Comparison of ENCODE assay signal across 8 cellular contexts in the genomic region with DNA sequence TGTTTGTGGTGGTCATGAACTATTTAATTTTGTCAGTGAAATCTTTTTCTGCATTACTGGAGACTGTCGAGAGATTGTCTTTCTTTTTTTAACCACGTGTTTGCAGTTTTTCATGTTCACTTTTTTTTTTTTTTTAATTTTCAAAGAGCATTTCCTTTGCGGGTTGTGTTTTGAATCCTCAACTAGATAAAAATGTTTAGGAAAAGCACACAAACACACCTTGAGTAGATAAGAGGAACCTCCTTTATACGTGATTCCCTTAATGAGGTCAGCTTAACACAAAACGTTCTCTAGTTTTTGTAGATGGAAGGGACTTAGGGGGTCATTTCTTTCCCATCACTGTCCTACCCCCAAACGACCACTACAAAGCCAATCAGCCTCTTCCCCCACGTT. TPM values are rescaled to one million over a fixed set of nuclear protein-coding genes. Genes with fewer than 3 reads are reported as not detected.
DNase-seq lines count a peak whose midpoint lies in the region; ATAC-seq and TF ChIP-seq lines count a peak whose summit lies in the region.

No MANE protein-coding gene starts in this region.

- no peaks in the 10 kb centered on the region for H3K27me3 ChIP-seq in BLaER1
- no peaks in the 10 kb centered on the region for H3K27me3 ChIP-seq in Karpas-422 (ENCODE audit: low read length)

- H3K4me3 ChIP-seq in BLaER1 = peak overlapping the region; percentile 86
- peak overlapping the region; percentile 83 for H3K4me3 ChIP-seq in Karpas-422 (ENCODE audit: low read length)
- peak overlapping the region; percentile 96 for H3K4me3 ChIP-seq in coronary artery

- H3K9me3 ChIP-seq in BLaER1 = no peaks in the 10 kb centered on the region
- H3K9me3 ChIP-seq in Karpas-422 (ENCODE audit: low read length) = no peaks in the 10 kb centered on the region

- H3K36me3 Mint-ChIP-seq in natural killer cell treated with Interleukin-12 subunit alpha and Interleukin-12 subunit beta and Interleukin-15 and Interleukin-18, amount 100 ng/mL, for 72 hours = no peaks in the 10 kb centered on the region

- H3K4me1 ChIP-seq in BLaER1 (peaks cover 43% of the 10 kb centered on the region), Karpas-422 (ENCODE audit: low read length) (peaks cover 36% of the 10 kb centered on the region)

- DNase-seq in Karpas-422 (peak; percentile 61), coronary artery (ENCODE audit: low spot score) (no peak), T-helper 9 cell (no peak), NCI-H82 treated with DMSO at 0.1 percent for 48 hours (lab: John Stamatoyannopoulos, UW; ENCODE audit: unreplicated experiment) (no peak)
- no peak for DNase-seq in natural killer cell treated with Interleukin-12 subunit alpha and Interleukin-12 subunit beta and Interleukin-15 and Interleukin-18, amount 100 ng/mL, for 72 hours (ENCODE audit: low spot score)

- H3K4me2 ChIP-seq in BLaER1 (peak overlapping the region; percentile 88), Karpas-422 (ENCODE audit: low read depth, low read length, poor library complexity, severe bottlenecking) (peak overlapping the region; percentile 73)

- H3K27ac ChIP-seq in BLaER1 (peak overlapping the region; percentile 86), Karpas-422 (ENCODE audit: low read length) (peak overlapping the region; percentile 36; the same call in 1 of the 2 replicates), coronary artery (no peak overlapping the region)

- peak overlapping the region; percentile 84 to 91 for H3K27ac Mint-ChIP-seq in natural killer cell treated with Interleukin-12 subunit alpha and Interleukin-12 subunit beta and Interleukin-15 and Interleukin-18, amount 100 ng/mL, for 72 hours

- H3K27me3 Mint-ChIP-seq in natural killer cell treated with Interleukin-12 subunit alpha and Interleukin-12 subunit beta and Interleukin-15 and Interleukin-18, amount 100 ng/mL, for 72 hours = no peaks in the 10 kb centered on the region

- peak overlapping the region; percentile 95 for H3K4me3 Mint-ChIP-seq in natural killer cell treated with Interleukin-12 subunit alpha and Interleukin-12 subunit beta and Interleukin-15 and Interleukin-18, amount 100 ng/mL, for 72 hours

- H3K36me3 ChIP-seq in BLaER1 (peaks cover 31% of the 10 kb centered on the region), Karpas-422 (ENCODE audit: insufficient read depth, low read length) (peaks cover 11% of the 10 kb centered on the region; the same call in 1 of the 2 replicates)

- H3K9me2 ChIP-seq in Karpas-422 (replicated peaks; ENCODE audit: insufficient read depth, low read length) = no peaks in the 10 kb centered on the region

- H3K9ac ChIP-seq in BLaER1 = peak overlapping the region; percentile 89
- peak overlapping the region; percentile 86 for H3K9ac ChIP-seq in Karpas-422 (ENCODE audit: low read length)

- peaks cover 30% of the 10 kb centered on the region for H4K20me1 ChIP-seq in BLaER1
- no peaks in the 10 kb centered on the region for H4K20me1 ChIP-seq in Karpas-422 (ENCODE audit: insufficient read depth, low read depth, low read length)

- H3K79me2 ChIP-seq in Karpas-422 (ENCODE audit: low read length) = peaks cover 95% of the 10 kb centered on the region

- no peaks in the 10 kb centered on the region for H3K9me3 Mint-ChIP-seq in natural killer cell treated with Interleukin-12 subunit alpha and Interleukin-12 subunit beta and Interleukin-15 and Interleukin-18, amount 100 ng/mL, for 72 hours

- ATAC-seq in natural killer cell treated with Interleukin-12 subunit alpha and Interleukin-12 subunit beta and Interleukin-15 and Interleukin-18, amount 100 ng/mL, for 72 hours = no peak
- ATAC-seq in HG02759 (IDR thresholded peaks at IDR 0.05; ENCODE audit: unreplicated experiment) = no peak
- no peak for ATAC-seq in GM21381 (IDR thresholded peaks at IDR 0.05; ENCODE audit: unreplicated experiment)

- H3K4me1 Mint-ChIP-seq in natural killer cell treated with Interleukin-12 subunit alpha and Interleukin-12 subunit beta and Interleukin-15 and Interleukin-18, amount 100 ng/mL, for 72 hours (ENCODE audit: low read depth in 2 of 2) = peaks cover 14 to 28% of the 10 kb centered on the region in 2 donors

- no peak overlapping the region for H2AFZ ChIP-seq in Karpas-422 (ENCODE audit: low read length)

- TF ChIP-seq CTCF in coronary artery (IDR thresholded peaks at IDR 0.05) = no peak

RNA-seq across cellular contexts. Expression of a gene that starts 1.1 kb away (rescaled TPM):
- 15.7 and 23.8 TPM in 2 replicates for total RNA-seq in Karpas-422 (2014; rRNA removed; shearing (Covaris generic); ENCODE audit: low replicate concordance)
- total RNA-seq in natural killer cell treated with Interleukin-12 subunit alpha and Interleukin-12 subunit beta and Interleukin-15 and Interleukin-18, amount 100 ng/mL, for 72 hours = 10 to 100 TPM; 20.4 to 40.5 TPM

RNA-seq across cellular contexts. Expression of a gene that starts 41.7 kb away (rescaled TPM):
- 34.2 and 34.8 TPM in 2 replicates for total RNA-seq in Karpas-422 (2014; rRNA removed; shearing (Covaris generic); ENCODE audit: low replicate concordance)
- total RNA-seq in natural killer cell treated with Interleukin-12 subunit alpha and Interleukin-12 subunit beta and Interleukin-15 and Interleukin-18, amount 100 ng/mL, for 72 hours = 10 to 100 TPM; 30.3 to 32.4 TPM

RNA-seq across cellular contexts. Expression of a gene that starts 41.7 kb away (rescaled TPM):
- total RNA-seq in Karpas-422 (2014; rRNA removed; shearing (Covaris generic); ENCODE audit: low replicate concordance) = 22.1 and 25.0 TPM in 2 replicates
- 10 to 100 TPM; 25.4 to 30.3 TPM for total RNA-seq in natural killer cell treated with Interleukin-12 subunit alpha and Interleukin-12 subunit beta and Interleukin-15 and Interleukin-18, amount 100 ng/mL, for 72 hours

RNA-seq across cellular contexts. Expression of a gene that starts 42.0 kb away (rescaled TPM):
- 1.2 and 2.2 TPM in 2 replicates for total RNA-seq in Karpas-422 (2014; rRNA removed; shearing (Covaris generic); ENCODE audit: low replicate concordance)
- 1 to 10 TPM in 1 of 2 donors, under 1 TPM in 1; 0.48 to 1.0 TPM for total RNA-seq in natural killer cell treated with Interleukin-12 subunit alpha and Interleukin-12 subunit beta and Interleukin-15 and Interleukin-18, amount 100 ng/mL, for 72 hours

Comparison
In these comparisons a context has a peak if more than half of its experiments do, and no peak if none do; other contexts are left out.
1. H3K27ac ChIP-seq: peak in BLaER1 (single experiment) and Karpas-422 (single experiment); none in coronary artery (0 of 2).
2. Peak in every context shown above with its lines, with median percentiles within 50 percentile points of each other: H3K4me3 ChIP-seq.